In genomic region chr7:156892821-156893706, GRCh38 we compare ENCODE assay signal across 1 cellular context.
A peak's percentile ranks its signal among the peaks of the same experiment; 100 is the strongest.
TF ChIP-seq lines count a peak whose summit lies in the region.

A gene with protein sequence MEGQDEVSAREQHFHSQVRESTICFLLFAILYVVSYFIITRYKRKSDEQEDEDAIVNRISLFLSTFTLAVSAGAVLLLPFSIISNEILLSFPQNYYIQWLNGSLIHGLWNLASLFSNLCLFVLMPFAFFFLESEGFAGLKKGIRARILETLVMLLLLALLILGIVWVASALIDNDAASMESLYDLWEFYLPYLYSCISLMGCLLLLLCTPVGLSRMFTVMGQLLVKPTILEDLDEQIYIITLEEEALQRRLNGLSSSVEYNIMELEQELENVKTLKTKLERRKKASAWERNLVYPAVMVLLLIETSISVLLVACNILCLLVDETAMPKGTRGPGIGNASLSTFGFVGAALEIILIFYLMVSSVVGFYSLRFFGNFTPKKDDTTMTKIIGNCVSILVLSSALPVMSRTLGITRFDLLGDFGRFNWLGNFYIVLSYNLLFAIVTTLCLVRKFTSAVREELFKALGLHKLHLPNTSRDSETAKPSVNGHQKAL (minus strand): TSS chr7:156893183. CDS start chr7:156892993, 190 bp downstream.

TF ChIP-seq in HepG2, 621 proteins besides CTCF, POLR2A, EP300 and RAD21 (continued from another document and continues in another):
- TF ChIP-seq ZNF292 (CRISPR knock-in tag; IDR thresholded peaks at IDR 0.05; ENCODE audit: borderline replicate concordance, low read depth) = no peak
- TF ChIP-seq, protein P1, sequence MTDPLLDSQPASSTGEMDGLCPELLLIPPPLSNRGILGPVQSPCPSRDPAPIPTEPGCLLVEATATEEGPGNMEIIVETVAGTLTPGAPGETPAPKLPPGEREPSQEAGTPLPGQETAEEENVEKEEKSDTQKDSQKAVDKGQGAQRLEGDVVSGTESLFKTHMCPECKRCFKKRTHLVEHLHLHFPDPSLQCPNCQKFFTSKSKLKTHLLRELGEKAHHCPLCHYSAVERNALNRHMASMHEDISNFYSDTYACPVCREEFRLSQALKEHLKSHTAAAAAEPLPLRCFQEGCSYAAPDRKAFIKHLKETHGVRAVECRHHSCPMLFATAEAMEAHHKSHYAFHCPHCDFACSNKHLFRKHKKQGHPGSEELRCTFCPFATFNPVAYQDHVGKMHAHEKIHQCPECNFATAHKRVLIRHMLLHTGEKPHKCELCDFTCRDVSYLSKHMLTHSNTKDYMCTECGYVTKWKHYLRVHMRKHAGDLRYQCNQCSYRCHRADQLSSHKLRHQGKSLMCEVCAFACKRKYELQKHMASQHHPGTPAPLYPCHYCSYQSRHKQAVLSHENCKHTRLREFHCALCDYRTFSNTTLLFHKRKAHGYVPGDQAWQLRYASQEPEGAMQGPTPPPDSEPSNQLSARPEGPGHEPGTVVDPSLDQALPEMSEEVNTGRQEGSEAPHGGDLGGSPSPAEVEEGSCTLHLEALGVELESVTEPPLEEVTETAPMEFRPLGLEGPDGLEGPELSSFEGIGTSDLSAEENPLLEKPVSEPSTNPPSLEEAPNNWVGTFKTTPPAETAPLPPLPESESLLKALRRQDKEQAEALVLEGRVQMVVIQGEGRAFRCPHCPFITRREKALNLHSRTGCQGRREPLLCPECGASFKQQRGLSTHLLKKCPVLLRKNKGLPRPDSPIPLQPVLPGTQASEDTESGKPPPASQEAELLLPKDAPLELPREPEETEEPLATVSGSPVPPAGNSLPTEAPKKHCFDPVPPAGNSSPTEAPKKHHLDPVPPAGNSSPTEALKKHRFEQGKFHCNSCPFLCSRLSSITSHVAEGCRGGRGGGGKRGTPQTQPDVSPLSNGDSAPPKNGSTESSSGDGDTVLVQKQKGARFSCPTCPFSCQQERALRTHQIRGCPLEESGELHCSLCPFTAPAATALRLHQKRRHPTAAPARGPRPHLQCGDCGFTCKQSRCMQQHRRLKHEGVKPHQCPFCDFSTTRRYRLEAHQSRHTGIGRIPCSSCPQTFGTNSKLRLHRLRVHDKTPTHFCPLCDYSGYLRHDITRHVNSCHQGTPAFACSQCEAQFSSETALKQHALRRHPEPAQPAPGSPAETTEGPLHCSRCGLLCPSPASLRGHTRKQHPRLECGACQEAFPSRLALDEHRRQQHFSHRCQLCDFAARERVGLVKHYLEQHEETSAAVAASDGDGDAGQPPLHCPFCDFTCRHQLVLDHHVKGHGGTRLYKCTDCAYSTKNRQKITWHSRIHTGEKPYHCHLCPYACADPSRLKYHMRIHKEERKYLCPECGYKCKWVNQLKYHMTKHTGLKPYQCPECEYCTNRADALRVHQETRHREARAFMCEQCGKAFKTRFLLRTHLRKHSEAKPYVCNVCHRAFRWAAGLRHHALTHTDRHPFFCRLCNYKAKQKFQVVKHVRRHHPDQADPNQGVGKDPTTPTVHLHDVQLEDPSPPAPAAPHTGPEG (CRISPR knock-in tag; IDR thresholded peaks at IDR 0.05) = 0 out of 2 replicates have a peak, but pooled peaks have one; percentile 57
- no peak for TF ChIP-seq ATF3 (CRISPR knock-in tag; IDR thresholded peaks at IDR 0.05)
- TF ChIP-seq, protein P2, sequence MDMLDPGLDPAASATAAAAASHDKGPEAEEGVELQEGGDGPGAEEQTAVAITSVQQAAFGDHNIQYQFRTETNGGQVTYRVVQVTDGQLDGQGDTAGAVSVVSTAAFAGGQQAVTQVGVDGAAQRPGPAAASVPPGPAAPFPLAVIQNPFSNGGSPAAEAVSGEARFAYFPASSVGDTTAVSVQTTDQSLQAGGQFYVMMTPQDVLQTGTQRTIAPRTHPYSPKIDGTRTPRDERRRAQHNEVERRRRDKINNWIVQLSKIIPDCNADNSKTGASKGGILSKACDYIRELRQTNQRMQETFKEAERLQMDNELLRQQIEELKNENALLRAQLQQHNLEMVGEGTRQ (IDR thresholded peaks at IDR 0.05; ENCODE audit: low read depth, low read length) = no peak
- TF ChIP-seq, protein P2 (CRISPR knock-in tag; IDR thresholded peaks at IDR 0.05; ENCODE audit: borderline replicate concordance) = 0 out of 2 replicates have a peak, but pooled peaks have one; percentile 20
- peak; percentile 75; the same call in 1 of the 2 replicates for TF ChIP-seq SP5 (CRISPR knock-in tag; IDR thresholded peaks at IDR 0.05; ENCODE audit: borderline replicate concordance, low read depth)
- TF ChIP-seq ZNF619 (CRISPR knock-in tag; IDR thresholded peaks at IDR 0.05) = 0 out of 2 replicates have a peak, but pooled peaks have one; percentile 65
- no peak for TF ChIP-seq SKI (IDR thresholded peaks at IDR 0.05; ENCODE audit: partially characterized antibody)
- TF ChIP-seq FOXP1 (IDR thresholded peaks at IDR 0.05) = no peak
- no peak for TF ChIP-seq FOXP1 (CRISPR knock-in tag; IDR thresholded peaks at IDR 0.05)
- TF ChIP-seq, protein P3, sequence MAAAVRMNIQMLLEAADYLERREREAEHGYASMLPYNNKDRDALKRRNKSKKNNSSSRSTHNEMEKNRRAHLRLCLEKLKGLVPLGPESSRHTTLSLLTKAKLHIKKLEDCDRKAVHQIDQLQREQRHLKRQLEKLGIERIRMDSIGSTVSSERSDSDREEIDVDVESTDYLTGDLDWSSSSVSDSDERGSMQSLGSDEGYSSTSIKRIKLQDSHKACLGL (CRISPR knock-in tag; IDR thresholded peaks at IDR 0.05) = peak; percentile 75; the same call in 1 of the 2 replicates
- no peak for TF ChIP-seq ZFP36 (IDR thresholded peaks at IDR 0.05; ENCODE audit: borderline replicate concordance, low read depth, low read length, partially characterized antibody)
- TF ChIP-seq ZNF543 (CRISPR knock-in tag; IDR thresholded peaks at IDR 0.05) = no peak
- no peak for TF ChIP-seq RBAK (CRISPR knock-in tag; IDR thresholded peaks at IDR 0.05)
- no peak for TF ChIP-seq CSRNP2 (CRISPR knock-in tag; conservative IDR thresholded peaks at IDR 0.05; ENCODE audit: low read depth)
- TF ChIP-seq MAFG (CRISPR knock-in tag; IDR thresholded peaks at IDR 0.05) = no peak
- no peak for TF ChIP-seq WIZ (CRISPR knock-in tag; IDR thresholded peaks at IDR 0.05)
- TF ChIP-seq ZNF484 (CRISPR knock-in tag; IDR thresholded peaks at IDR 0.05; ENCODE audit: borderline replicate concordance, low read depth) = no peak
- TF ChIP-seq, protein P4, sequence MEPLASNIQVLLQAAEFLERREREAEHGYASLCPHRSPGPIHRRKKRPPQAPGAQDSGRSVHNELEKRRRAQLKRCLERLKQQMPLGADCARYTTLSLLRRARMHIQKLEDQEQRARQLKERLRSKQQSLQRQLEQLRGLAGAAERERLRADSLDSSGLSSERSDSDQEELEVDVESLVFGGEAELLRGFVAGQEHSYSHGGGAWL (CRISPR knock-in tag; IDR thresholded peaks at IDR 0.05) = peak; percentile 25; the same call in 1 of the 2 replicates
- TF ChIP-seq MTERF4 (CRISPR knock-in tag; IDR thresholded peaks at IDR 0.05) = no peak
- TF ChIP-seq CBX1 (IDR thresholded peaks at IDR 0.05; ENCODE audit: low read depth) = peak; percentile 71
- peak; percentile 90 for TF ChIP-seq ZNF777 (CRISPR knock-in tag; IDR thresholded peaks at IDR 0.05)
- no peak for TF ChIP-seq RFXANK (CRISPR knock-in tag; IDR thresholded peaks at IDR 0.05)
- no peak for TF ChIP-seq ZNF10 (CRISPR knock-in tag; IDR thresholded peaks at IDR 0.05; ENCODE audit: borderline replicate concordance, low read depth)
- TF ChIP-seq FOXJ3 (CRISPR knock-in tag; IDR thresholded peaks at IDR 0.05; ENCODE audit: borderline replicate concordance) = no peak
- TF ChIP-seq ZSCAN30 (CRISPR knock-in tag; IDR thresholded peaks at IDR 0.05) = no peak
- TF ChIP-seq AGO2 (optimal IDR thresholded peaks at IDR 0.05; ENCODE audit: low read depth, low read length) = no peak
- TF ChIP-seq, protein P5, sequence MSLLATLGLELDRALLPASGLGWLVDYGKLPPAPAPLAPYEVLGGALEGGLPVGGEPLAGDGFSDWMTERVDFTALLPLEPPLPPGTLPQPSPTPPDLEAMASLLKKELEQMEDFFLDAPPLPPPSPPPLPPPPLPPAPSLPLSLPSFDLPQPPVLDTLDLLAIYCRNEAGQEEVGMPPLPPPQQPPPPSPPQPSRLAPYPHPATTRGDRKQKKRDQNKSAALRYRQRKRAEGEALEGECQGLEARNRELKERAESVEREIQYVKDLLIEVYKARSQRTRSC (CRISPR knock-in tag; IDR thresholded peaks at IDR 0.05; ENCODE audit: low read depth) = no peak
- TF ChIP-seq ZBTB42 (CRISPR knock-in tag; IDR thresholded peaks at IDR 0.05) = no peak
- peak; percentile 81 for TF ChIP-seq POLR2G (IDR thresholded peaks at IDR 0.05; ENCODE audit: low read depth, low read length)
- peak; percentile 87 for TF ChIP-seq ZMYM4 (CRISPR knock-in tag; IDR thresholded peaks at IDR 0.05)
- peak; percentile 62 for TF ChIP-seq YY1 (IDR thresholded peaks at IDR 0.05; ENCODE audit: insufficient read depth, insufficient replicate concordance, low read depth, low read length)
- TF ChIP-seq ZFP41 (CRISPR knock-in tag; IDR thresholded peaks at IDR 0.05; ENCODE audit: borderline replicate concordance) = no peak
- peak; percentile 46; the same call in 1 of the 2 replicates for TF ChIP-seq TSC22D2 (CRISPR knock-in tag; IDR thresholded peaks at IDR 0.05; ENCODE audit: borderline replicate concordance)
- no peak for TF ChIP-seq ZNF549 (CRISPR knock-in tag; IDR thresholded peaks at IDR 0.05)
- no peak for TF ChIP-seq GZF1 (CRISPR knock-in tag; IDR thresholded peaks at IDR 0.05)
- peak; percentile 50 to 56; a peak in 2 of 4 replicates for TF ChIP-seq MAFK (conservative IDR thresholded peaks at IDR 0.05 in 1 of 2, IDR thresholded peaks at IDR 0.05 in 1 of 2; ENCODE audit: low read length in 2 of 2)
- TF ChIP-seq, protein P6, sequence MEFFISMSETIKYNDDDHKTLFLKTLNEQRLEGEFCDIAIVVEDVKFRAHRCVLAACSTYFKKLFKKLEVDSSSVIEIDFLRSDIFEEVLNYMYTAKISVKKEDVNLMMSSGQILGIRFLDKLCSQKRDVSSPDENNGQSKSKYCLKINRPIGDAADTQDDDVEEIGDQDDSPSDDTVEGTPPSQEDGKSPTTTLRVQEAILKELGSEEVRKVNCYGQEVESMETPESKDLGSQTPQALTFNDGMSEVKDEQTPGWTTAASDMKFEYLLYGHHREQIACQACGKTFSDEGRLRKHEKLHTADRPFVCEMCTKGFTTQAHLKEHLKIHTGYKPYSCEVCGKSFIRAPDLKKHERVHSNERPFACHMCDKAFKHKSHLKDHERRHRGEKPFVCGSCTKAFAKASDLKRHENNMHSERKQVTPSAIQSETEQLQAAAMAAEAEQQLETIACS (CRISPR knock-in tag; IDR thresholded peaks at IDR 0.05) = no peak
- TF ChIP-seq, protein P7, sequence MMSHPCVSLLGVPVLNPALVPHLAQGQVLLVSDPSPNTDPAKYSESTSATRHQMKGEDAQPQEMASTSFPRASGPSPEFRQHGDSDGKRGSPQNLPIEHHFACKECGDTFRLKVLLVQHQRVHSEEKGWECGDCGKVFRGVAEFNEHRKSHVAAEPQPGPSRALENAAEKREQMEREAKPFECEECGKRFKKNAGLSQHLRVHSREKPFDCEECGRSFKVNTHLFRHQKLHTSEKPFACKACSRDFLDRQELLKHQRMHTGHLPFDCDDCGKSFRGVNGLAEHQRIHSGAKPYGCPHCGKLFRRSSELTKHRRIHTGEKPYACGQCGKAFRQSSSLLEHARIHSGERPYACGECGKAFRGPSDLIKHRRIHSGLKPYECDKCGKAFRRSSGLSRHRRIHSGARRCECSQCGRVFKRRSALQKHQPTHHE (CRISPR knock-in tag; IDR thresholded peaks at IDR 0.05; ENCODE audit: borderline replicate concordance) = peak; percentile 87; the same call in 1 of the 2 replicates
- TF ChIP-seq ZFY (CRISPR knock-in tag; IDR thresholded peaks at IDR 0.05) = peak; percentile 78
- TF ChIP-seq SALL1 (CRISPR knock-in tag; IDR thresholded peaks at IDR 0.05) = peak; percentile 65; the same call in 1 of the 2 replicates
- no peak for TF ChIP-seq ZNF724P (CRISPR knock-in tag; IDR thresholded peaks at IDR 0.05; ENCODE audit: borderline replicate concordance)
- TF ChIP-seq ZFP36L2 (CRISPR knock-in tag; IDR thresholded peaks at IDR 0.05) = no peak
- TF ChIP-seq ZNF576 (CRISPR knock-in tag; IDR thresholded peaks at IDR 0.05) = no peak
- TF ChIP-seq ZNF430 (CRISPR knock-in tag; IDR thresholded peaks at IDR 0.05) = peak; percentile 83; the same call in 1 of the 2 replicates
- no peak for TF ChIP-seq GRHL1 (CRISPR knock-in tag; conservative IDR thresholded peaks at IDR 0.05)
